2 cellular contexts compared by ENCODE assay signal in the genomic region with DNA sequence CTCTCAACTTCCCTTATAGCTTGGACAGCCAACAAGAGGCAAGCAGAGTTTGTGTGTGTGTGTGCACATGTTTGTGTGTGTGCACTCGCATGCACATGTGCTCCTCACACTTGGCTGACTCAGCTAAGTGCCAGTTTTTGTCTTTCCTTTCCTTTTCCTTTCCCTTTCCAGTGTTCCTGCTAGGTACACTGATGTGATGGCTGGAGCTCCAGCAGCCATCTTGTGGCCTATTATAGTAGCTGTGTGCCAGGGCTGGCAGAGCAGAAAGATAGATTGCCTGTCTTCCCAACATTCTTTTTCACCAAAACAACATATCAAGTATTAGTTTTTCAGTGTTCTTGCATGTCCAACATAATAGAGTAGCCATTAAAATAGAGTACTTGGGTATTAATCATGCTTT.
TF ChIP-seq lines count a peak whose summit lies in the region.

No MANE protein-coding gene starts in this region.

TF ChIP-seq in HepG2, 621 proteins besides CTCF, POLR2A, EP300 and RAD21 (continued from another document):
- TF ChIP-seq MNT (IDR thresholded peaks at IDR 0.05) (0 out of 2 replicates have a peak, but pooled peaks have one; percentile 37), MZF1 (CRISPR knock-in tag; IDR thresholded peaks at IDR 0.05; ENCODE audit: borderline replicate concordance) (no peak)
TF ChIP-seq in HepG2: peak in this region for 1.

TF ChIP-seq in HEK293, 187 proteins besides CTCF, POLR2A, EP300 and RAD21 (continued from another document):
- TF ChIP-seq, protein P1, sequence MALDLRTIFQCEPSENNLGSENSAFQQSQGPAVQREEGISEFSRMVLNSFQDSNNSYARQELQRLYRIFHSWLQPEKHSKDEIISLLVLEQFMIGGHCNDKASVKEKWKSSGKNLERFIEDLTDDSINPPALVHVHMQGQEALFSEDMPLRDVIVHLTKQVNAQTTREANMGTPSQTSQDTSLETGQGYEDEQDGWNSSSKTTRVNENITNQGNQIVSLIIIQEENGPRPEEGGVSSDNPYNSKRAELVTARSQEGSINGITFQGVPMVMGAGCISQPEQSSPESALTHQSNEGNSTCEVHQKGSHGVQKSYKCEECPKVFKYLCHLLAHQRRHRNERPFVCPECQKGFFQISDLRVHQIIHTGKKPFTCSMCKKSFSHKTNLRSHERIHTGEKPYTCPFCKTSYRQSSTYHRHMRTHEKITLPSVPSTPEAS (tag by site-specific recombination; IDR thresholded peaks at IDR 0.05), result 0 out of 2 replicates have a peak, but pooled peaks have one; percentile 40
- TF ChIP-seq KLF1 (tag by site-specific recombination; IDR thresholded peaks at IDR 0.05) (no peak), ZNF37A (tag by site-specific recombination; IDR thresholded peaks at IDR 0.05) (no peak), ZNF488 (tag by site-specific recombination; IDR thresholded peaks at IDR 0.05) (no peak), TRIM28 (IDR thresholded peaks at IDR 0.05; ENCODE audit: borderline replicate concordance, low read length) (peak; percentile 60; the same call in 1 of the 2 replicates), ZNF416 (tag by site-specific recombination; IDR thresholded peaks at IDR 0.05) (no peak), YY2 (tag by site-specific recombination; IDR thresholded peaks at IDR 0.05) (no peak), SETDB1 (IDR thresholded peaks at IDR 0.05; ENCODE audit: insufficient read length, low read length) (peak; percentile 49), ZNF423 (tag by site-specific recombination; IDR thresholded peaks at IDR 0.05) (no peak), ZBTB8A (tag by site-specific recombination; IDR thresholded peaks at IDR 0.05) (no peak), ZNF776 (tag by site-specific recombination; IDR thresholded peaks at IDR 0.05; ENCODE audit: borderline replicate concordance) (no peak), ZNF280D (tag by site-specific recombination; IDR thresholded peaks at IDR 0.05) (0 out of 2 replicates have a peak, but pooled peaks have one; percentile 78)
